In the genomic region with DNA sequence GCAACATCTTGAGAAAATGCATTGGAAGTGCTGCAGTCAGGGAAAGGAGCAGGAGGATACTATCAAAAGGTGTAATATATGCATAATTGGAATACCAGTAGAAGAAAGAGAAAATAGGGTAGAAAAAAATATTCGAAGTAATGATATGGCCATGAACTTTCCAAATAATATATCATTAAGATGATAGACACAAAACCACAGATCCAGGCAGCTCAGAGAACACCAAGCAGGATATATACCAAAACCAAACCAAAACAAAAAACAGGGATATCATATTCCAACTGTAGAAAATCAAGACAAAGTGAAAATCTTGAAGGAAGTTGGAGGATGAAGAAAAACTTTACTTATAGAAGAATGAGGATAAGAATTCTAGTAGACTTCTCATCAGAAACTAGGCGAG, we compare ENCODE assay signal across 29 cellular contexts. TPM values are rescaled to one million over a fixed set of nuclear protein-coding genes. Genes with fewer than 3 reads are reported as not detected.
"Had no signal": no experiment of that assay in that cellular context is flagged by ENCODE, and none has a peak within 500 bp of the region (broad histone marks: within the 10 kb centered on the region; RNA-seq: fewer than 3 reads in every experiment).

No MANE protein-coding gene starts in this region.

- H3K4me1 ChIP-seq: colonic mucosa, esophagus muscularis mucosa, esophagus squamous epithelium, foreskin keratinocyte, gastrocnemius medialis, gastroesophageal sphincter, heart left ventricle, heart right ventricle had no signal

- H3K9me3 Mint-ChIP-seq: dendritic cell treated with granulocyte-macrophage colony-stimulating factor and Interleukin-4, amounts not matched to agents 40 ng/mL and 50 ng/mL, for 4 days; effector memory CD8-positive, alpha-beta T cell; endodermal cell had no signal

- ATAC-seq: effector memory CD8-positive, alpha-beta T cell; esophagus mucosa; foreskin keratinocyte; gastrocnemius medialis; gastroesophageal sphincter; heart left ventricle; heart right ventricle had no signal

- H3K36me3 ChIP-seq: colonic mucosa, esophagus muscularis mucosa, esophagus squamous epithelium, gastrocnemius medialis, gastroesophageal sphincter, heart left ventricle, heart right ventricle had no signal

- H3K27me3 Mint-ChIP-seq: effector memory CD8-positive, alpha-beta T cell had no signal

- DNase-seq: colonic mucosa; cortex of kidney; dermis blood vessel endothelial cell; dorsolateral prefrontal cortex; effector CD4-positive, alpha-beta T cell; effector CD8-positive, alpha-beta T cell; effector memory CD4-positive, alpha-beta T cell; effector memory CD8-positive, alpha-beta T cell; endodermal cell; erythroblast; esophagus squamous epithelium; foreskin fibroblast; foreskin keratinocyte; foreskin melanocyte; gastrocnemius medialis; glutamatergic neuron; head of caudate nucleus; heart left ventricle; heart right ventricle had no signal

- H3K9me3 ChIP-seq: colonic mucosa, esophagus muscularis mucosa, esophagus squamous epithelium, gastrocnemius medialis, gastroesophageal sphincter, heart right ventricle had no signal

- H3K4me3 ChIP-seq: colonic mucosa, coronary artery, dorsolateral prefrontal cortex, esophagus muscularis mucosa, esophagus squamous epithelium, gastrocnemius medialis, gastroesophageal sphincter, heart left ventricle, heart right ventricle had no signal

- H3K4me1 Mint-ChIP-seq: endodermal cell had no signal

- H3K27ac ChIP-seq: colonic mucosa, coronary artery, dorsolateral prefrontal cortex, epithelial cell of prostate, esophagus muscularis mucosa, esophagus squamous epithelium, foreskin keratinocyte, gastrocnemius medialis, gastroesophageal sphincter, heart left ventricle, heart right ventricle had no signal

- FAIRE-seq: endometrium, endothelial cell of umbilical vein, frontal cortex had no signal

- H3K27me3 ChIP-seq: colonic mucosa, esophagus muscularis mucosa, esophagus squamous epithelium, foreskin keratinocyte, gastrocnemius medialis, gastroesophageal sphincter, heart left ventricle, heart right ventricle had no signal

- H3K4me3 Mint-ChIP-seq: dendritic cell treated with granulocyte-macrophage colony-stimulating factor and Interleukin-4, amounts not matched to agents 40 ng/mL and 50 ng/mL, for 4 days; effector memory CD8-positive, alpha-beta T cell; endodermal cell had no signal

- H3K27ac Mint-ChIP-seq: dendritic cell treated with granulocyte-macrophage colony-stimulating factor and Interleukin-4, amounts not matched to agents 40 ng/mL and 50 ng/mL, for 4 days; effector memory CD8-positive, alpha-beta T cell; endodermal cell had no signal

RNA-seq across cellular contexts. Expression of gene PCYT1B, which starts 36.9 kb away (rescaled TPM):
- total RNA-seq: glomerular endothelial cell had no signal
